ENCODE assay signal across 7 cellular contexts in genomic region chr14:95314609-95315008, GRCh38. TPM values are rescaled to one million over a fixed set of nuclear protein-coding genes. Genes with fewer than 3 reads are reported as not detected.
DNase-seq lines count a peak whose midpoint lies in the region; ATAC-seq and TF ChIP-seq lines count a peak whose summit lies in the region.

No MANE protein-coding gene starts in this region.

- H3K36me3 ChIP-seq in hepatocyte (replicated peaks; ENCODE audit: insufficient read depth, low read depth) (no peaks in the 10 kb centered on the region), vagina (no peaks in the 10 kb centered on the region)

- H3K4me3 Mint-ChIP-seq in activated CD4-positive, alpha-beta memory T cell treated with anti-CD3 and anti-CD28 coated beads for 36 hours: no peak overlapping the region

- TF ChIP-seq CTCF in hepatocyte (IDR thresholded peaks at IDR 0.05; ENCODE audit: poor library complexity) (no peak), vagina (IDR thresholded peaks at IDR 0.05) (no peak)

- H3K4me1 Mint-ChIP-seq in activated CD4-positive, alpha-beta memory T cell treated with anti-CD3 and anti-CD28 coated beads for 36 hours (ENCODE audit: low read depth): peaks cover 18% of the 10 kb centered on the region

- CTCF ChIA-PET in activated CD4-positive, alpha-beta memory T cell treated with anti-CD3 and anti-CD28 coated beads for 36 hours (lab: Charles Lee): interaction anchor here (0.9 kb wide), 1 partner anchor 208 kb away, joined by 3 read pairs; no protein-coding TSS in a partner anchor

- H3K27me3 Mint-ChIP-seq in activated CD4-positive, alpha-beta memory T cell treated with anti-CD3 and anti-CD28 coated beads for 36 hours: peaks cover 35% of the 10 kb centered on the region

- no peak overlapping the region for H2AFZ ChIP-seq in hepatocyte

- H3K36me3 Mint-ChIP-seq in activated CD4-positive, alpha-beta memory T cell treated with anti-CD3 and anti-CD28 coated beads for 36 hours: no peaks in the 10 kb centered on the region

- DNase-seq in activated CD4-positive, alpha-beta memory T cell treated with anti-CD3 and anti-CD28 coated beads for 36 hours: peak; percentile 77
- DNase-seq in hepatocyte (ENCODE audit: low spot score): peak; percentile 61
- no peak for DNase-seq in vagina (ENCODE audit: extremely low spot score in 2 of 2)
- no peak for DNase-seq in Kasumi-1 (lab: John Stamatoyannopoulos, UW)
- no peak for DNase-seq in T-helper 9 cell

- peak overlapping the region; percentile 34 for H3K4me2 ChIP-seq in hepatocyte

- H3K9me3 Mint-ChIP-seq in activated CD4-positive, alpha-beta memory T cell treated with anti-CD3 and anti-CD28 coated beads for 36 hours: no peaks in the 10 kb centered on the region

- intact Hi-C loops in activated CD4-positive, alpha-beta memory T cell treated with anti-CD3 and anti-CD28 coated beads for 36 hours (cut with micrococcal nuclease): loop anchor here (1.0 to 5.0 kb wide), 3 partner anchors 47 to 157 kb away; partner anchors contain the start of gene DICER1
- intact Hi-C loops in vagina (cut with DNase I): loop anchor here (10.0 kb wide), 1 partner anchor 220 kb away; the partner anchor contains the start of gene GLRX5

- no peaks in the 10 kb centered on the region for H4K20me1 ChIP-seq in hepatocyte (ENCODE audit: insufficient read depth, poor library complexity, severe bottlenecking)

- TF ChIP-seq POLR2A in vagina (IDR thresholded peaks at IDR 0.05): no peak

- no peaks in the 10 kb centered on the region for H3K27me3 ChIP-seq in hepatocyte
- no peaks in the 10 kb centered on the region for H3K27me3 ChIP-seq in vagina

- 83% methylated on average over 6 of the region's 6 CpGs for WGBS in hepatocyte (ENCODE audit: low lambda C conversion rate, missing lambda C conversion rate)

- POLR2A ChIA-PET in activated CD4-positive, alpha-beta memory T cell treated with anti-CD3 and anti-CD28 coated beads for 36 hours (lab: Charles Lee): interaction anchor here (1.5 kb wide), 1 partner anchor 54 kb away, joined by 4 read pairs; no protein-coding TSS in a partner anchor

- H3K4me3 ChIP-seq in hepatocyte (no peak overlapping the region), vagina (no peak overlapping the region)

- no peaks in the 10 kb centered on the region for H3K9me2 ChIP-seq in hepatocyte (replicated peaks; ENCODE audit: insufficient read depth)

- H3K27ac ChIP-seq in hepatocyte (peak overlapping the region; percentile 67), vagina (peak overlapping the region; percentile 82)

- peaks cover 14% of the 10 kb centered on the region for H3K4me1 ChIP-seq in hepatocyte (ENCODE audit: insufficient read depth)
- H3K4me1 ChIP-seq in vagina: peaks cover 44% of the 10 kb centered on the region

- no peak overlapping the region for H3K27ac Mint-ChIP-seq in activated CD4-positive, alpha-beta memory T cell treated with anti-CD3 and anti-CD28 coated beads for 36 hours

- H3K9me3 ChIP-seq in hepatocyte (ENCODE audit: low read depth) (no peaks in the 10 kb centered on the region), vagina (no peaks in the 10 kb centered on the region)

- H3K79me2 ChIP-seq in hepatocyte: peaks cover 23% of the 10 kb centered on the region

- peak; percentile 72 for ATAC-seq in GM18909 (IDR thresholded peaks at IDR 0.05; ENCODE audit: poor library complexity, unreplicated experiment)
- peak; percentile 64 for ATAC-seq in HG02885 (IDR thresholded peaks at IDR 0.05; ENCODE audit: poor library complexity, unreplicated experiment)

RNA-seq across cellular contexts. Expression of gene CLMN, which starts 5.1 kb away (rescaled TPM):
- total RNA-seq in activated CD4-positive, alpha-beta memory T cell treated with anti-CD3 and anti-CD28 coated beads for 36 hours: under 1 TPM; 0.92 to 0.97 TPM
- total RNA-seq in hepatocyte (12.0 and 15.7 TPM in 2 replicates), vagina (19.6 TPM)
- polyA plus RNA-seq in hepatocyte: 40.0 and 53.9 TPM in 2 replicates

Comparison
In these comparisons a context has a peak if more than half of its experiments do, and no peak if none do; other contexts are left out.
1. DNase-seq: peak in activated CD4-positive, alpha-beta memory T cell treated with anti-CD3 and anti-CD28 coated beads for 36 hours (single experiment) and hepatocyte (single experiment); none in vagina (0 of 2), Kasumi-1 (0 of 2) and T-helper 9 cell (single experiment).